In genomic region chr22:50691521-50691920, GRCh38 we compare ENCODE assay signal across 1 cellular context.
TF ChIP-seq lines count a peak whose summit lies in the region.

No MANE protein-coding gene starts in this region.

TF ChIP-seq in endothelial cell of umbilical vein, 7 proteins besides CTCF, POLR2A, EP300 and RAD21 (continued from another document):
- TF ChIP-seq MAX (IDR thresholded peaks at IDR 0.05; ENCODE audit: insufficient read depth, insufficient read length) (no peak), EZH2 (IDR thresholded peaks at IDR 0.05; ENCODE audit: borderline replicate concordance, low read depth, low read length, severe bottlenecking) (no peak)
